Comparison of ENCODE assay signal across 8 cellular contexts in genomic region chr15:90231028-90232017, GRCh38. TPM values are rescaled to one million over a fixed set of nuclear protein-coding genes. Genes with fewer than 3 reads are reported as not detected.
DNase-seq lines count a peak whose midpoint lies in the region; ATAC-seq and TF ChIP-seq lines count a peak whose summit lies in the region.

No MANE protein-coding gene starts in this region.

- H3K4me3 ChIP-seq in BLaER1 (peak overlapping the region; percentile 87), OCI-LY7 (ENCODE audit: low read depth, low read length, poor library complexity, severe bottlenecking) (peak overlapping the region; percentile 79), stomach smooth muscle (ENCODE audit: low read length in 2 of 2) (no peak overlapping the region), uterus (no peak overlapping the region)

- H3K27ac ChIP-seq in BLaER1 (peak overlapping the region; percentile 78), OCI-LY7 (ENCODE audit: low read depth, low read length, poor library complexity, severe bottlenecking) (peak overlapping the region; percentile 73), stomach smooth muscle (ENCODE audit: low read length) (peak overlapping the region; percentile 76), uterus (no peak overlapping the region)

- peak overlapping the region; percentile 75; the same call in 1 of the 2 replicates for H2AFZ ChIP-seq in OCI-LY7 (ENCODE audit: low read length)

- H3K9me3 ChIP-seq in BLaER1 (no peaks in the 10 kb centered on the region), OCI-LY7 (ENCODE audit: low read length) (no peaks in the 10 kb centered on the region), stomach smooth muscle (ENCODE audit: control insufficient read depth in 2 of 2, low read length in 2 of 2) (no peaks in the 10 kb centered on the region), uterus (no peaks in the 10 kb centered on the region)

- no peaks in the 10 kb centered on the region for H3K9me3 Mint-ChIP-seq in naive thymus-derived CD8-positive, alpha-beta T cell

- no TSS peak for BruUV-seq in OCI-LY7 (replicated peaks; lab: Mats Ljungman, UMichigan)

- H3K36me3 Mint-ChIP-seq in naive thymus-derived CD8-positive, alpha-beta T cell = peaks cover 0 to 29% (median 8%) of the 10 kb centered on the region in 3 donors

- H3K36me3 ChIP-seq in BLaER1 = peaks cover 48% of the 10 kb centered on the region
- H3K36me3 ChIP-seq in OCI-LY7 (ENCODE audit: insufficient read depth, low read length) = peaks cover 39% of the 10 kb centered on the region; the same call in 1 of the 2 replicates
- H3K36me3 ChIP-seq in stomach smooth muscle (ENCODE audit: control insufficient read depth in 2 of 2, insufficient read depth in 2 of 2, low read length in 2 of 2) = peaks cover 30 to 33% of the 10 kb centered on the region in 2 donors
- no peaks in the 10 kb centered on the region for H3K36me3 ChIP-seq in uterus

- peak; percentile 63 to 74 for ATAC-seq in naive thymus-derived CD8-positive, alpha-beta T cell

- H4K20me1 ChIP-seq in BLaER1 = peaks cover 34% of the 10 kb centered on the region
- H4K20me1 ChIP-seq in OCI-LY7 (ENCODE audit: insufficient read depth, low read length) = no peaks in the 10 kb centered on the region

- CTCF ChIA-PET in OCI-LY7 (lab: Charles Lee; ENCODE audit: unreplicated experiment) = interaction anchor here (0.7 to 2.3 kb wide), 4 partner anchors 10 to 748 kb away, joined by 3 to 8 read pairs (median 5); no protein-coding TSS in a partner anchor

- H3K4me2 ChIP-seq in BLaER1 = peak overlapping the region; percentile 94
- peak overlapping the region; percentile 93 for H3K4me2 ChIP-seq in OCI-LY7 (ENCODE audit: low read length)

- peak overlapping the region; percentile 97 to 100 (median 99) for H3K27ac Mint-ChIP-seq in naive thymus-derived CD8-positive, alpha-beta T cell

- H3K79me2 ChIP-seq in OCI-LY7 (ENCODE audit: insufficient read depth, low read depth, low read length) = peaks cover 20% of the 10 kb centered on the region; the same call in 1 of the 2 replicates

- POLR2A ChIA-PET in OCI-LY7 (lab: Charles Lee) = interaction anchor here (0.5 to 3.5 kb wide), 10 partner anchors 10 to 144 kb away, joined by 3 to 23 read pairs (median 4); partner anchors contain the start of gene SEMA4B
- POLR2A ChIA-PET in naive thymus-derived CD8-positive, alpha-beta T cell (lab: Charles Lee) = interaction anchor here (0.5 to 4.7 kb wide), 16 partner anchors 10 to 700 kb away, joined by 3 to 84 read pairs (median 4); partner anchors contain the start of genes IDH2, NGRN and SEMA4B

- peaks cover 47% of the 10 kb centered on the region for H3K4me1 ChIP-seq in BLaER1
- peaks cover 31% of the 10 kb centered on the region for H3K4me1 ChIP-seq in OCI-LY7 (ENCODE audit: insufficient read depth, low read length, poor library complexity, severe bottlenecking)
- peaks cover 63% of the 10 kb centered on the region for H3K4me1 ChIP-seq in stomach smooth muscle (ENCODE audit: control insufficient read depth, insufficient read depth, low read length)
- peaks cover 0 to 4% of the 10 kb centered on the region in 2 donors for H3K4me1 ChIP-seq in uterus

- H3K4me3 Mint-ChIP-seq in naive thymus-derived CD8-positive, alpha-beta T cell = peak overlapping the region; percentile 83 to 97 (median 93)

- peak overlapping the region; percentile 47 for H3K9ac ChIP-seq in BLaER1
- H3K9ac ChIP-seq in stomach smooth muscle (ENCODE audit: low read length in 2 of 2) = peak overlapping the region in 1 of 2 donors; percentile 3

- no peaks in the 10 kb centered on the region for H3K9me2 ChIP-seq in OCI-LY7 (ENCODE audit: insufficient read depth, low read length)

- intact Hi-C loops in OCI-LY7 (cut with micrococcal nuclease; ENCODE audit: unreplicated experiment) = loop anchor here (2.0 to 10.0 kb wide), 6 partner anchors 41 to 763 kb away; partner anchors contain the start of genes IDH2, PRC1 and ZNF774
- intact Hi-C loops in uterus (cut with DNase I; ENCODE audit: low total_unique reads) = no loop called here

- TF ChIP-seq CTCF in OCI-LY7 (conservative IDR thresholded peaks at IDR 0.05; ENCODE audit: low read length) = no peak
- no peak for TF ChIP-seq CTCF in uterus (IDR thresholded peaks at IDR 0.05)

- H3K4me1 Mint-ChIP-seq in naive thymus-derived CD8-positive, alpha-beta T cell = peaks cover 24 to 67% (median 56%) of the 10 kb centered on the region in 4 donors

- no peak for TF ChIP-seq POLR2A in uterus (IDR thresholded peaks at IDR 0.05)

- DNase-seq in OCI-LY7 (ENCODE audit: low spot score) = peak; percentile 83
- DNase-seq in activated gamma-delta T cell treated with anti-CD3 and anti-CD28 coated beads, Interleukin-2, amount 50 U/mL, for 16 hours (ENCODE audit: low read depth) = peak; percentile 63
- peak; percentile 62 to 92 (median 86) for DNase-seq in naive thymus-derived CD8-positive, alpha-beta T cell
- DNase-seq in NCI-H2227 (lab: John Stamatoyannopoulos, UW; ENCODE audit: unreplicated experiment) = no peak
- no peak for DNase-seq in NCI-H82 (lab: John Stamatoyannopoulos, UW)
- no peak for DNase-seq in uterus

- no peaks in the 10 kb centered on the region for H3K27me3 Mint-ChIP-seq in naive thymus-derived CD8-positive, alpha-beta T cell

- H3K27me3 ChIP-seq in BLaER1 (no peaks in the 10 kb centered on the region), stomach smooth muscle (ENCODE audit: control insufficient read depth in 1 of 2, insufficient read depth in 2 of 2, low read length in 2 of 2) (no peaks in the 10 kb centered on the region), uterus (no peaks in the 10 kb centered on the region)

RNA-seq across cellular contexts. Expression of gene CIB1, which starts 2.4 kb away (rescaled TPM):
- 52.8 and 53.2 TPM in 2 replicates for total RNA-seq in OCI-LY7 (2014; rRNA removed; shearing (Covaris generic))
- 54.5 and 66.0 TPM in 2 replicates for total RNA-seq in OCI-LY7 (2022)
- 100 to 1,000 TPM; 110 TPM for total RNA-seq in naive thymus-derived CD8-positive, alpha-beta T cell
- 100 to 1,000 TPM; 232 to 246 (median 232) TPM for polyA plus RNA-seq in naive thymus-derived CD8-positive, alpha-beta T cell
- total RNA-seq in uterus = 10 to 100 TPM in 3 of 4 donors, 1 to 10 TPM in 1; 9.5 to 80.7 (median 49.2) TPM

RNA-seq across cellular contexts. Expression of gene GDPGP1, which starts 2.7 kb away (rescaled TPM):
- total RNA-seq in OCI-LY7 (2014; rRNA removed; shearing (Covaris generic)) = 8.1 and 22.3 TPM in 2 replicates
- total RNA-seq in OCI-LY7 (2022) (12.1 and 12.9 TPM in 2 replicates), uterus (10 to 100 TPM in 1 of 4 donors, 1 to 10 TPM in 1, under 1 TPM in 2; under 0.01 to 15.0 (median 4.0) TPM)
- 10 to 100 TPM; 12.0 to 12.4 TPM for total RNA-seq in naive thymus-derived CD8-positive, alpha-beta T cell
- 1 to 10 TPM in 2 of 3 donors, under 1 TPM in 1; 0.50 to 2.2 (median 1.3) TPM for polyA plus RNA-seq in naive thymus-derived CD8-positive, alpha-beta T cell

RNA-seq across cellular contexts. Expression of gene TTLL13, which starts 18.0 kb away (rescaled TPM):
- 0.57 and 0.88 TPM in 2 replicates for total RNA-seq in OCI-LY7 (2014; rRNA removed; shearing (Covaris generic))
- total RNA-seq in OCI-LY7 (2022) = 0.77 and 1.3 TPM in 2 replicates
- total RNA-seq in naive thymus-derived CD8-positive, alpha-beta T cell = 1 to 10 TPM in 1 of 2 experiments, under 1 TPM in 1; 0.71 to 1.0 TPM
- not detected for polyA plus RNA-seq in naive thymus-derived CD8-positive, alpha-beta T cell
- total RNA-seq in uterus = under 1 TPM in 1 of 4 donors, not detected in 3; 0.41 TPM

RNA-seq across cellular contexts. Expression of gene SEMA4B, which starts 30.2 kb away (rescaled TPM):
- total RNA-seq in OCI-LY7 (2014; rRNA removed; shearing (Covaris generic)) = 21.9 and 44.1 TPM in 2 replicates
- 34.9 and 38.2 TPM in 2 replicates for total RNA-seq in OCI-LY7 (2022)
- 10 to 100 TPM; 19.8 to 25.1 TPM for total RNA-seq in naive thymus-derived CD8-positive, alpha-beta T cell
- 1 to 10 TPM; 4.1 to 6.8 (median 5.0) TPM for polyA plus RNA-seq in naive thymus-derived CD8-positive, alpha-beta T cell
- total RNA-seq in uterus = 10 to 100 TPM in 3 of 4 donors, 1 to 10 TPM in 1; 6.7 to 50.1 (median 22.8) TPM

RNA-seq across cellular contexts. Expression of gene NGRN, which starts 34.1 kb away (rescaled TPM):
- 65.0 and 72.8 TPM in 2 replicates for total RNA-seq in OCI-LY7 (2014; rRNA removed; shearing (Covaris generic))
- total RNA-seq in OCI-LY7 (2022) (40.0 and 44.4 TPM in 2 replicates), uterus (100 to 1,000 TPM in 1 of 4 donors, 10 to 100 TPM in 3; 35.6 to 119 (median 69.4) TPM)
- total RNA-seq in naive thymus-derived CD8-positive, alpha-beta T cell = 10 to 100 TPM; 47.7 to 53.3 TPM
- polyA plus RNA-seq in naive thymus-derived CD8-positive, alpha-beta T cell = 10 to 100 TPM; 25.9 to 42.9 (median 26.5) TPM

Comparison
In these comparisons a context has a peak if more than half of its experiments do, and no peak if none do; other contexts are left out.
1. H3K27ac ChIP-seq: peak in BLaER1 (single experiment), OCI-LY7 (single experiment) and stomach smooth muscle (single experiment); none in uterus (0 of 2).
2. H3K4me3 ChIP-seq: peak in BLaER1 (single experiment) and OCI-LY7 (single experiment); none in stomach smooth muscle (0 of 2) and uterus (0 of 2).
3. DNase-seq: peak in OCI-LY7 (single experiment), activated gamma-delta T cell treated with anti-CD3 and anti-CD28 coated beads, Interleukin-2, amount 50 U/mL, for 16 hours (single experiment) and naive thymus-derived CD8-positive, alpha-beta T cell (10 of 10); none in NCI-H2227 (single experiment), NCI-H82 (single experiment) and uterus (0 of 2).